1 cellular context compared by ENCODE assay signal in genomic region chr14:54392986-54393884, GRCh38. TPM values are rescaled to one million over a fixed set of nuclear protein-coding genes. Genes with fewer than 3 reads are reported as not detected.
"Had no signal": no experiment of that assay in that cellular context is flagged by ENCODE, and none has a peak within 500 bp of the region (broad histone marks: within the 10 kb centered on the region; RNA-seq: fewer than 3 reads in every experiment).

No MANE protein-coding gene starts in this region.

RNA-seq across cellular contexts. Expression of gene CDKN3, which starts 3.6 kb away (rescaled TPM):
- total RNA-seq: ascending aorta had no signal
